1 cellular context compared by ENCODE assay signal in the genomic region with DNA sequence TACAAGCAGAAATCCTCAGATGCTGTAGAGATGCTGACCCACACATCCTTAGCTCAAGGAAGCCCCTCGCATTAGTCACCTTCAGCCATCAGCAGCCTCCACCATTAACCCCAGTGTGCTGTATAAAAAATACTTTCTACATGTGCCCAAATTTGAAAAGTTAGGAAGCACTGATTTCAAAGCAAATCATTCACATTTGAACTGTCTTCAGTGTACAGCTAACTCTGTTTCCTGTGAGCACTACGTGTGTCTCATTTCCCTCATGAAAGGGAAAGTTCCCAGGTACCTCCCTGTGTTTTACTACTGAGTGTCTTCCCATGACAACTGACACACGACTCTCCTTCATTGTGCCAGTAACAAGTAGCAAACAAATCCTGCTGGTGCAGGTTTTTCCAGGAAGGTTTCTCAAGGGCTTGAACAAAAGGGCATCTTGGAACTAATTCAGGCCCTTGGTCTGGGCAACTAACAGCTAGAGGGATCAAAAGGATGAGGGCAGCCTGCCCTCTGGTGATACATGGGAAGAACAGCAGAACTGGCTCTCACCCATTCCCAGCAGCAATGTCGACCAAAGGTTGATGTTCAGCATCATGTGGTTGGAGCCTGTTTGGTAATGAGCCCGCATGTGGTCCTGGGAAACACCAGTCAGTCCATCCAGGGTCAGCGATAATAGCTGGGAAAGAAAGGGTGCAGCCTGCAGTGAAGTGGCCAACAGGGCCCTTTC.
TF ChIP-seq lines count a peak whose summit lies in the region.

No MANE protein-coding gene starts in this region.

TF ChIP-seq in HepG2, 621 proteins besides CTCF, POLR2A, EP300 and RAD21 (continued from another document and continues in another):
- peak; percentile 58; the same call in 1 of the 2 replicates for TF ChIP-seq TFAP4 (IDR thresholded peaks at IDR 0.05; ENCODE audit: borderline replicate concordance, low read depth)
- 0 out of 2 replicates have a peak, but pooled peaks have one; percentile 0 for TF ChIP-seq BORCS8-MEF2B (CRISPR knock-in tag; IDR thresholded peaks at IDR 0.05)
- TF ChIP-seq KAT8 (CRISPR knock-in tag; IDR thresholded peaks at IDR 0.05): peak; percentile 43; the same call in 1 of the 2 replicates
- TF ChIP-seq HNF4G (IDR thresholded peaks at IDR 0.05; ENCODE audit: borderline replicate concordance, low read depth, low read length): peak; percentile 82; the same call in 1 of the 2 replicates
- TF ChIP-seq HNF4G (CRISPR knock-in tag; IDR thresholded peaks at IDR 0.05; ENCODE audit: borderline replicate concordance, low read depth): no peak
- no peak for TF ChIP-seq ZNF235 (CRISPR knock-in tag; IDR thresholded peaks at IDR 0.05; ENCODE audit: borderline replicate concordance)
- peak; percentile 62; the same call in 1 of the 2 replicates for TF ChIP-seq ZHX1 (CRISPR knock-in tag; IDR thresholded peaks at IDR 0.05; ENCODE audit: low read depth)
- TF ChIP-seq, protein P1, sequence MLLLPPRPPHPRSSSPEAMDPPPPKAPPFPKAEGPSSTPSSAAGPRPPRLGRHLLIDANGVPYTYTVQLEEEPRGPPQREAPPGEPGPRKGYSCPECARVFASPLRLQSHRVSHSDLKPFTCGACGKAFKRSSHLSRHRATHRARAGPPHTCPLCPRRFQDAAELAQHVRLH (CRISPR knock-in tag; IDR thresholded peaks at IDR 0.05; ENCODE audit: borderline replicate concordance, low read depth): peak; percentile 76
- no peak for TF ChIP-seq HOXA7 (CRISPR knock-in tag; IDR thresholded peaks at IDR 0.05)
- TF ChIP-seq KDM2A (CRISPR knock-in tag; IDR thresholded peaks at IDR 0.05; ENCODE audit: borderline replicate concordance, low read depth): 0 out of 2 replicates have a peak, but pooled peaks have one; percentile 39
- TF ChIP-seq ZNF574 (CRISPR knock-in tag; IDR thresholded peaks at IDR 0.05): peak; percentile 47; the same call in 1 of the 2 replicates
- TF ChIP-seq ZBTB7B (CRISPR knock-in tag; IDR thresholded peaks at IDR 0.05): 0 out of 2 replicates have a peak, but pooled peaks have one; percentile 22
- no peak for TF ChIP-seq GFI1 (CRISPR knock-in tag; IDR thresholded peaks at IDR 0.05; ENCODE audit: borderline replicate concordance)
- TF ChIP-seq ZNF510 (CRISPR knock-in tag; IDR thresholded peaks at IDR 0.05; ENCODE audit: low read depth): no peak
- TF ChIP-seq ZNF883 (CRISPR knock-in tag; IDR thresholded peaks at IDR 0.05; ENCODE audit: not compliant biosample characterization): peak; percentile 60
- TF ChIP-seq YEATS2 (CRISPR knock-in tag; IDR thresholded peaks at IDR 0.05; ENCODE audit: borderline replicate concordance): peak; percentile 15; the same call in 1 of the 2 replicates
- peak; percentile 40; the same call in 1 of the 3 replicates for TF ChIP-seq MXI1 (IDR thresholded peaks at IDR 0.05; ENCODE audit: borderline replicate concordance, low read depth, low read length)
- no peak for TF ChIP-seq SRSF9 (IDR thresholded peaks at IDR 0.05; ENCODE audit: borderline replicate concordance, insufficient read depth, low read depth, low read length, poor library complexity, severe bottlenecking)
- no peak for TF ChIP-seq ZNF615 (CRISPR knock-in tag; IDR thresholded peaks at IDR 0.05; ENCODE audit: borderline replicate concordance)
- peak; percentile 73; the same call in 1 of the 2 replicates for TF ChIP-seq SPEN (CRISPR knock-in tag; IDR thresholded peaks at IDR 0.05; ENCODE audit: low read depth)
- no peak for TF ChIP-seq HNF1A (IDR thresholded peaks at IDR 0.05; ENCODE audit: low read depth)
- no peak for TF ChIP-seq HNF1A (CRISPR knock-in tag; IDR thresholded peaks at IDR 0.05; ENCODE audit: borderline replicate concordance)
- TF ChIP-seq ZNF501 (CRISPR knock-in tag; IDR thresholded peaks at IDR 0.05): peak; percentile 58; the same call in 1 of the 2 replicates
- 0 out of 2 replicates have a peak, but pooled peaks have one; percentile 41 for TF ChIP-seq ERF (CRISPR knock-in tag; IDR thresholded peaks at IDR 0.05)
- TF ChIP-seq ZNF331 (CRISPR knock-in tag; IDR thresholded peaks at IDR 0.05): 0 out of 2 replicates have a peak, but pooled peaks have one; percentile 35
- no peak for TF ChIP-seq ZNF484 (CRISPR knock-in tag; IDR thresholded peaks at IDR 0.05; ENCODE audit: borderline replicate concordance, low read depth)
- 0 out of 2 replicates have a peak, but pooled peaks have one; percentile 45 for TF ChIP-seq ZNF431 (CRISPR knock-in tag; IDR thresholded peaks at IDR 0.05; ENCODE audit: borderline replicate concordance, low read depth)
- TF ChIP-seq RXRA (CRISPR knock-in tag; IDR thresholded peaks at IDR 0.05): peak; percentile 54; the same call in 1 of the 2 replicates
- TF ChIP-seq PHF20 (CRISPR knock-in tag; IDR thresholded peaks at IDR 0.05): peak; percentile 44; the same call in 1 of the 2 replicates
- peak; percentile 75; the same call in 1 of the 2 replicates for TF ChIP-seq HOXA3 (CRISPR knock-in tag; IDR thresholded peaks at IDR 0.05)
- peak; percentile 60; the same call in 1 of the 2 replicates for TF ChIP-seq MXD4 (CRISPR knock-in tag; IDR thresholded peaks at IDR 0.05)
- TF ChIP-seq, protein P2, sequence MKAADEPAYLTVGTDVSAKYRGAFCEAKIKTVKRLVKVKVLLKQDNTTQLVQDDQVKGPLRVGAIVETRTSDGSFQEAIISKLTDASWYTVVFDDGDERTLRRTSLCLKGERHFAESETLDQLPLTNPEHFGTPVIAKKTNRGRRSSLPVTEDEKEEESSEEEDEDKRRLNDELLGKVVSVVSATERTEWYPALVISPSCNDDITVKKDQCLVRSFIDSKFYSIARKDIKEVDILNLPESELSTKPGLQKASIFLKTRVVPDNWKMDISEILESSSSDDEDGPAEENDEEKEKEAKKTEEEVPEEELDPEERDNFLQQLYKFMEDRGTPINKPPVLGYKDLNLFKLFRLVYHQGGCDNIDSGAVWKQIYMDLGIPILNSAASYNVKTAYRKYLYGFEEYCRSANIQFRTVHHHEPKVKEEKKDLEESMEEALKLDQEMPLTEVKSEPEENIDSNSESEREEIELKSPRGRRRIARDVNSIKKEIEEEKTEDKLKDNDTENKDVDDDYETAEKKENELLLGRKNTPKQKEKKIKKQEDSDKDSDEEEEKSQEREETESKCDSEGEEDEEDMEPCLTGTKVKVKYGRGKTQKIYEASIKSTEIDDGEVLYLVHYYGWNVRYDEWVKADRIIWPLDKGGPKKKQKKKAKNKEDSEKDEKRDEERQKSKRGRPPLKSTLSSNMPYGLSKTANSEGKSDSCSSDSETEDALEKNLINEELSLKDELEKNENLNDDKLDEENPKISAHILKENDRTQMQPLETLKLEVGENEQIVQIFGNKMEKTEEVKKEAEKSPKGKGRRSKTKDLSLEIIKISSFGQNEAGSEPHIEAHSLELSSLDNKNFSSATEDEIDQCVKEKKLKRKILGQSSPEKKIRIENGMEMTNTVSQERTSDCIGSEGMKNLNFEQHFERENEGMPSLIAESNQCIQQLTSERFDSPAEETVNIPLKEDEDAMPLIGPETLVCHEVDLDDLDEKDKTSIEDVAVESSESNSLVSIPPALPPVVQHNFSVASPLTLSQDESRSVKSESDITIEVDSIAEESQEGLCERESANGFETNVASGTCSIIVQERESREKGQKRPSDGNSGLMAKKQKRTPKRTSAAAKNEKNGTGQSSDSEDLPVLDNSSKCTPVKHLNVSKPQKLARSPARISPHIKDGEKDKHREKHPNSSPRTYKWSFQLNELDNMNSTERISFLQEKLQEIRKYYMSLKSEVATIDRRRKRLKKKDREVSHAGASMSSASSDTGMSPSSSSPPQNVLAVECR (CRISPR knock-in tag; IDR thresholded peaks at IDR 0.05; ENCODE audit: borderline replicate concordance): peak; percentile 53; the same call in 1 of the 2 replicates
- 0 out of 2 replicates have a peak, but pooled peaks have one; percentile 52 for TF ChIP-seq MIER2 (CRISPR knock-in tag; IDR thresholded peaks at IDR 0.05)
- TF ChIP-seq XRCC5 (optimal IDR thresholded peaks at IDR 0.05; ENCODE audit: low read length): peak; percentile 87
- 0 out of 2 replicates have a peak, but pooled peaks have one; percentile 27 for TF ChIP-seq UBTF (CRISPR knock-in tag; IDR thresholded peaks at IDR 0.05)
- peak; percentile 62 for TF ChIP-seq IRF2 (CRISPR knock-in tag; IDR thresholded peaks at IDR 0.05)
